In genomic region chr1:147700042-147700711, GRCh38 we compare ENCODE assay signal across 8 cellular contexts. TPM values are rescaled to one million over a fixed set of nuclear protein-coding genes. Genes with fewer than 3 reads are reported as not detected.
DNase-seq lines count a peak whose midpoint lies in the region; ATAC-seq, FAIRE-seq and TF ChIP-seq lines count a peak whose summit lies in the region.

No MANE protein-coding gene starts in this region.

- peak overlapping the region; percentile 55 for H3K27ac Mint-ChIP-seq in activated T-helper 17 cell treated with anti-CD3 and anti-CD28 coated beads, Interleukin-2, amount 50 U/mL, for 72 hours

- peaks cover 9% of the 10 kb centered on the region for H3K4me1 Mint-ChIP-seq in activated T-helper 17 cell treated with anti-CD3 and anti-CD28 coated beads, Interleukin-2, amount 50 U/mL, for 72 hours

- H3K4me3 ChIP-seq in fibroblast of pulmonary artery (replicated peaks; ENCODE audit: low read depth, low read length) (no peak overlapping the region), neuron (ENCODE audit: low read length) (peak overlapping the region; percentile 18)

- H3K4me1 ChIP-seq in neuron (ENCODE audit: insufficient read depth, low read length) = peaks cover 19% of the 10 kb centered on the region

- no peaks in the 10 kb centered on the region for H3K9me3 Mint-ChIP-seq in activated T-helper 17 cell treated with anti-CD3 and anti-CD28 coated beads, Interleukin-2, amount 50 U/mL, for 72 hours

- no peaks in the 10 kb centered on the region for H3K9me3 ChIP-seq in neuron (ENCODE audit: low read length)

- DNase-seq in DMS114 treated with DMSO at 0.1 percent for 48 hours (lab: John Stamatoyannopoulos, UW; ENCODE audit: unreplicated experiment) (peak; percentile 30), HuH-7 (ENCODE audit: low spot score) (peak; percentile 63), RCC 7860 (ENCODE audit: low spot score) (peak; percentile 28), fibroblast of pulmonary artery (ENCODE audit: low read depth) (peak; percentile 76), superior temporal gyrus (ENCODE audit: extremely low spot score) (peak; percentile 88)

- no peaks in the 10 kb centered on the region for H3K36me3 Mint-ChIP-seq in activated T-helper 17 cell treated with anti-CD3 and anti-CD28 coated beads, Interleukin-2, amount 50 U/mL, for 72 hours (ENCODE audit: low read depth)

- ATAC-seq in activated T-helper 17 cell treated with anti-CD3 and anti-CD28 coated beads, Interleukin-2, amount 50 U/mL, for 72 hours (replicated peaks) = peak; percentile 91
- ATAC-seq in GM19035 (IDR thresholded peaks at IDR 0.05; ENCODE audit: unreplicated experiment) = no peak

- peaks cover 3% of the 10 kb centered on the region for H3K27me3 Mint-ChIP-seq in activated T-helper 17 cell treated with anti-CD3 and anti-CD28 coated beads, Interleukin-2, amount 50 U/mL, for 72 hours

- peak overlapping the region; percentile 51 for H3K4me3 Mint-ChIP-seq in activated T-helper 17 cell treated with anti-CD3 and anti-CD28 coated beads, Interleukin-2, amount 50 U/mL, for 72 hours

- H2AFZ ChIP-seq in neuron (ENCODE audit: low read depth, low read length) = peak overlapping the region; percentile 48

- no peak for FAIRE-seq in RCC 7860 (lab: Jason Lieb, UNC)

- no peaks in the 10 kb centered on the region for H3K27me3 ChIP-seq in neuron (ENCODE audit: insufficient read depth, low read length)

- peak; percentile 99 for TF ChIP-seq CTCF in fibroblast of pulmonary artery (IDR thresholded peaks at IDR 0.05; ENCODE audit: low read length, missing control alignments)

- no peaks in the 10 kb centered on the region for H3K36me3 ChIP-seq in neuron (ENCODE audit: insufficient read depth, low read length)

RNA-seq across cellular contexts. Expression of gene ACP6, which starts 29.9 kb away (rescaled TPM):
- total RNA-seq in activated T-helper 17 cell treated with anti-CD3 and anti-CD28 coated beads, Interleukin-2, amount 50 U/mL, for 72 hours = 10 to 100 TPM; 10.9 to 12.0 TPM

Comparison
In these comparisons a context has a peak if more than half of its experiments do, and no peak if none do; other contexts are left out.
1. DNase-seq: peak in every context shown above with its lines; median percentile 88 in superior temporal gyrus; 76 in fibroblast of pulmonary artery; 63 in HuH-7; 30 in DMS114 treated with DMSO at 0.1 percent for 48 hours; 28 in RCC 7860.